1 cellular context compared by ENCODE assay signal in the genomic region with DNA sequence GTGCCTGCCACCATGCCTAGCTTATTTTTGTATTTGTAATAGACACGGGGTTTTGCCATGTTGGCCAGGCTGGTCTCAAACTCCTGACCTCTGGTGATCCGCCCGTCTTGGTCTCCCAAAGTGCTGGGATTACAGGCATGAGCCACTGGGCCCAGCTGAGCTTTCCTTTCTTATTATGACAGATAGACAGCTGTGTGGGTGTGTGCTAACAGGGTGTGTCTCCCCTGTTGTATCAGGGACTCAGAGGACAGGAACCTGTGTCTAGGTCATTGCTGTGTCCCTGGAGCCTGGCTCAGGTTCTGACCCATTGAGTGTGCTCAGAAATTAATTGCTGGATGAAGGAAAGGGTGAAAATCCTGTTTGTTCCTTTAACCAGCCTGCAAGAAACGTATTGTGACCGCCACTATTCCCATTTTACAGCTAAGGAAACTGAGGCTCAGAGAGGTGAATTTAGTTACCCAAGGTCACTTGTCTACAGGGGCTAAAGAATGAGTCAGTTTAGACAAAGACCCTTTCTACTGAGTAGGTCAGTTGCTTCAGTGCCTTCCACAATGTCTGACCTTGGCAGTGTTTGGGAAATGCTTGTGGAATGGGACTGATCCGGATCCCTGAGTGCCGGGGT.
TF ChIP-seq lines count a peak whose summit lies in the region.

No MANE protein-coding gene starts in this region.

TF ChIP-seq in HCT116, 20 proteins besides CTCF, POLR2A, EP300 and RAD21:
- TF ChIP-seq JUND (IDR thresholded peaks at IDR 0.05) (no peak), EZH2phosphoT487 (IDR thresholded peaks at IDR 0.05; ENCODE audit: borderline replicate concordance) (no peak), EGR1 (IDR thresholded peaks at IDR 0.05; ENCODE audit: low read depth) (no peak), CBX3 (IDR thresholded peaks at IDR 0.05; ENCODE audit: low read depth) (no peak), SIN3A (IDR thresholded peaks at IDR 0.05; ENCODE audit: low read depth) (no peak)
